In the genomic region with DNA sequence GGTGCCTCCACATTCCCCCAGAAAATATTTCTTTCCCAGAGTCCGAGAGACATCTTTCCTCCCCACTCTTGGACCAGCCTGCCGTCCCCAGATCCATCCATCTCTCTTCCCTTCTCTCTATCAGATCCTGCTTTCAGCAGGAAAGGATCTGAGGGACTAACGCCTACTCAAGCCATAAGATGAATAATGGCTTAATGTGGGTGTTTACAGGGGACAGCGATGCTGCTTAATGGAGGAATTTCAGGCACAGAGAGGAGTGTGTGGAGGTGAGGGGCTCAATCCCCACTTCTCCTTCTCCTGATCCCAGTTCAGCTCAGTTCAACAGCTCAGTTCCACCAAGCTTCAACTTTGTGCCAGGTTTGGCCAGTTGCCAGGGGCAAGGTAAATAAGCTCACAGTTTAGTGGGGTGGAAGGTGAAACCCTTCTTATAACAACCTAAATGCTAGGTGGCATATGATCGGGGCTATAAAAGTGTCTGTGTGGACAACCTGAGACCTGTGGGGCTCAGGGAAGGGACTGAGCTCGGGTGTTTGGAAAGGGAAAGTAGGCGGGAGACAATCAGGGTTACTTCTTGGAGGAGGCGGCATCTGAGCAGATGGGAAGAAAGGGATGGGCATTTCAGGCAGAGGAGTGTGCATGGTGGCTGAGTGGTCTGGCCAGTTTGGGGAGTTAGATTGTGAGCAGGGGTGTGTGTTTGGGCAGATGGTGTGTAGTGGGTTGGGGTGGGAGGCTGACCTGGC, we compare ENCODE assay signal across 18 cellular contexts. TPM values are rescaled to one million over a fixed set of nuclear protein-coding genes. Genes with fewer than 3 reads are reported as not detected.
DNase-seq lines count a peak whose midpoint lies in the region; ATAC-seq and TF ChIP-seq lines count a peak whose summit lies in the region.
"Had no signal": no experiment of that assay in that cellular context is flagged by ENCODE, and none has a peak within 500 bp of the region (broad histone marks: within the 10 kb centered on the region; RNA-seq: fewer than 3 reads in every experiment).

No MANE protein-coding gene starts in this region.

- H3K9me3 ChIP-seq in liver (ENCODE audit: control insufficient read depth in 4 of 4, low read length in 3 of 4) = no peaks in the 10 kb centered on the region
- H3K9me3 ChIP-seq in hepatocyte (ENCODE audit: low read depth) = no peaks in the 10 kb centered on the region
- no peaks in the 10 kb centered on the region for H3K9me3 ChIP-seq in naive thymus-derived CD4-positive, alpha-beta T cell (ENCODE audit: control insufficient read depth in 2 of 3, low read length in 3 of 3)
- H3K9me3 ChIP-seq: BE2C, Caco-2 had no signal

- H3K4me2 ChIP-seq in hepatocyte = no peak overlapping the region

- H3K9ac ChIP-seq in liver (ENCODE audit: low read depth in 1 of 2, low read length in 2 of 2) = no peak overlapping the region

- peak; percentile 16 for DNase-seq in DMS53 (lab: John Stamatoyannopoulos, UW)
- no peak for DNase-seq in DMS53 treated with DMSO at 0.1 percent for 48 hours (lab: John Stamatoyannopoulos, UW; ENCODE audit: unreplicated experiment)
- peak; percentile 78 for DNase-seq in COLO668 (lab: John Stamatoyannopoulos, UW; ENCODE audit: unreplicated experiment)
- peak; percentile 14 for DNase-seq in NCI-H345 treated with DMSO at 0.1 percent for 48 hours (lab: John Stamatoyannopoulos, UW; ENCODE audit: unreplicated experiment)
- DNase-seq in hepatocyte (ENCODE audit: low spot score) = no peak
- DNase-seq in naive thymus-derived CD4-positive, alpha-beta T cell = no peak
- no peak for DNase-seq in islet precursor cell
- DNase-seq: CD4-positive, CD25-positive, alpha-beta regulatory T cell; IMR-90; NCI-H1092 treated with DMSO at 0.1 percent for 48 hours; NCI-H2081 treated with DMSO at 0.1 percent for 48 hours; NCI-H446 had no signal

- no peaks in the 10 kb centered on the region for H4K20me1 ChIP-seq in hepatocyte (ENCODE audit: insufficient read depth, poor library complexity, severe bottlenecking)

- CTCF ChIA-PET in naive thymus-derived CD4-positive, alpha-beta T cell (lab: Charles Lee) = no interaction called here

- peaks cover 59 to 66% (median 64%) of the 10 kb centered on the region in 5 donors for H3K27me3 Mint-ChIP-seq in naive thymus-derived CD4-positive, alpha-beta T cell

- peaks cover 0 to 3% (median 0%) of the 10 kb centered on the region in 4 donors for H3K4me1 ChIP-seq in liver (ENCODE audit: control insufficient read depth in 4 of 4, insufficient read depth in 4 of 4, low read length in 3 of 4)
- no peaks in the 10 kb centered on the region for H3K4me1 ChIP-seq in hepatocyte (ENCODE audit: insufficient read depth)
- H3K4me1 ChIP-seq in naive thymus-derived CD4-positive, alpha-beta T cell (ENCODE audit: control insufficient read depth in 2 of 2, insufficient read depth in 2 of 2, low read length in 2 of 2) = no peaks in the 10 kb centered on the region
- H3K4me1 ChIP-seq: Caco-2 had no signal

- no peak overlapping the region for H2AFZ ChIP-seq in hepatocyte

- H3K27me3 ChIP-seq in liver (ENCODE audit: control insufficient read depth in 4 of 4, insufficient read depth in 4 of 4, low read length in 3 of 4) (peaks cover 2 to 15% (median 9%) of the 10 kb centered on the region in 4 donors), hepatocyte (peaks cover 67% of the 10 kb centered on the region)
- H3K27me3 ChIP-seq in naive thymus-derived CD4-positive, alpha-beta T cell (ENCODE audit: control insufficient read depth in 2 of 2, insufficient read depth in 2 of 2, low read length in 2 of 2) = no peaks in the 10 kb centered on the region
- H3K27me3 ChIP-seq: BE2C had no signal

- TF ChIP-seq CTCF in liver (IDR thresholded peaks at IDR 0.05; ENCODE audit: low read depth, low read length, missing input control) = no peak
- no peak for TF ChIP-seq CTCF in hepatocyte (IDR thresholded peaks at IDR 0.05; ENCODE audit: poor library complexity)

- no peak for ATAC-seq in naive thymus-derived CD4-positive, alpha-beta T cell

- TF ChIP-seq RAD21 in liver (IDR thresholded peaks at IDR 0.05) = no peak

- no peak overlapping the region for H3K4me3 ChIP-seq in liver (ENCODE audit: low read depth in 1 of 3, low read length in 3 of 3)
- H3K4me3 ChIP-seq in hepatocyte = no peak overlapping the region
- no peak overlapping the region for H3K4me3 ChIP-seq in naive thymus-derived CD4-positive, alpha-beta T cell (ENCODE audit: low read length)

- H3K36me3 Mint-ChIP-seq in naive thymus-derived CD4-positive, alpha-beta T cell = peaks cover 0 to 4% (median 0%) of the 10 kb centered on the region in 5 donors

- peaks cover 0 to 9% (median 3%) of the 10 kb centered on the region in 7 donors for H3K4me1 Mint-ChIP-seq in naive thymus-derived CD4-positive, alpha-beta T cell
- H3K4me1 Mint-ChIP-seq: CD4-positive, CD25-positive, alpha-beta regulatory T cell had no signal

- POLR2A ChIA-PET in naive thymus-derived CD4-positive, alpha-beta T cell (lab: Charles Lee) = no interaction called here

- H3K9me3 Mint-ChIP-seq in naive thymus-derived CD4-positive, alpha-beta T cell = no peaks in the 10 kb centered on the region
- H3K9me3 Mint-ChIP-seq: CD4-positive, CD25-positive, alpha-beta regulatory T cell had no signal

- H3K36me3 ChIP-seq in liver (ENCODE audit: control insufficient read depth in 4 of 4, insufficient read depth in 3 of 4, low read depth in 1 of 4, low read length in 3 of 4) (no peaks in the 10 kb centered on the region), hepatocyte (replicated peaks; ENCODE audit: insufficient read depth, low read depth) (no peaks in the 10 kb centered on the region)
- H3K36me3 ChIP-seq in naive thymus-derived CD4-positive, alpha-beta T cell (ENCODE audit: control insufficient read depth in 2 of 3, insufficient read depth in 3 of 3, low read length in 3 of 3) = no peaks in the 10 kb centered on the region
- H3K36me3 ChIP-seq: BE2C had no signal

- intact Hi-C loops in naive thymus-derived CD4-positive, alpha-beta T cell (cut with micrococcal nuclease) = no loop called here

- no peaks in the 10 kb centered on the region for H3K9me2 ChIP-seq in hepatocyte (replicated peaks; ENCODE audit: insufficient read depth)

- no peak overlapping the region for H3K27ac ChIP-seq in liver (ENCODE audit: low read depth in 1 of 2, low read length in 2 of 2)
- H3K27ac ChIP-seq in hepatocyte = no peak overlapping the region
- H3K27ac ChIP-seq in naive thymus-derived CD4-positive, alpha-beta T cell (ENCODE audit: low read depth, low read length) = no peak overlapping the region

- no peaks in the 10 kb centered on the region for H3K79me2 ChIP-seq in hepatocyte

- no peak overlapping the region for H3K27ac Mint-ChIP-seq in naive thymus-derived CD4-positive, alpha-beta T cell
- H3K27ac Mint-ChIP-seq: CD4-positive, CD25-positive, alpha-beta regulatory T cell; H9 had no signal

- 68% methylated on average over 8 of the region's 8 CpGs for whole genome bisulfite sequencing in liver
- WGBS in hepatocyte (ENCODE audit: low lambda C conversion rate, missing lambda C conversion rate) = 76% methylated on average over 8 of the region's 8 CpGs

- no peak overlapping the region for H3K4me3 Mint-ChIP-seq in naive thymus-derived CD4-positive, alpha-beta T cell
- H3K4me3 Mint-ChIP-seq: CD4-positive, CD25-positive, alpha-beta regulatory T cell had no signal

TF ChIP-seq in liver, 16 proteins besides CTCF, POLR2A, EP300 and RAD21:
- TF ChIP-seq EGR1 (IDR thresholded peaks at IDR 0.05; ENCODE audit: low read depth in 2 of 2) (no peak), FOXA2 (IDR thresholded peaks at IDR 0.05) (peak; percentile 8), HNF4A (conservative IDR thresholded peaks at IDR 0.05) (no peak)
- TF ChIP-seq, protein P1, sequence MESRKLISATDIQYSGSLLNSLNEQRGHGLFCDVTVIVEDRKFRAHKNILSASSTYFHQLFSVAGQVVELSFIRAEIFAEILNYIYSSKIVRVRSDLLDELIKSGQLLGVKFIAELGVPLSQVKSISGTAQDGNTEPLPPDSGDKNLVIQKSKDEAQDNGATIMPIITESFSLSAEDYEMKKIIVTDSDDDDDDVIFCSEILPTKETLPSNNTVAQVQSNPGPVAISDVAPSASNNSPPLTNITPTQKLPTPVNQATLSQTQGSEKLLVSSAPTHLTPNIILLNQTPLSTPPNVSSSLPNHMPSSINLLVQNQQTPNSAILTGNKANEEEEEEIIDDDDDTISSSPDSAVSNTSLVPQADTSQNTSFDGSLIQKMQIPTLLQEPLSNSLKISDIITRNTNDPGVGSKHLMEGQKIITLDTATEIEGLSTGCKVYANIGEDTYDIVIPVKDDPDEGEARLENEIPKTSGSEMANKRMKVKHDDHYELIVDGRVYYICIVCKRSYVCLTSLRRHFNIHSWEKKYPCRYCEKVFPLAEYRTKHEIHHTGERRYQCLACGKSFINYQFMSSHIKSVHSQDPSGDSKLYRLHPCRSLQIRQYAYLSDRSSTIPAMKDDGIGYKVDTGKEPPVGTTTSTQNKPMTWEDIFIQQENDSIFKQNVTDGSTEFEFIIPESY (IDR thresholded peaks at IDR 0.05) = no peak

RNA-seq across cellular contexts. Expression of a gene that starts 55.8 kb away (rescaled TPM):
- total RNA-seq in liver (not detected), hepatocyte (not detected in 2 replicates)
- polyA plus RNA-seq in liver (under 1 TPM in 1 of 2 donors, not detected in 1; 0.02 TPM), hepatocyte (0.15 TPM in 1 of 2 replicates, not detected in the other)
- not detected for total RNA-seq in naive thymus-derived CD4-positive, alpha-beta T cell
- polyA plus RNA-seq in naive thymus-derived CD4-positive, alpha-beta T cell = not detected
- total RNA-seq: CD4-positive, CD25-positive, alpha-beta regulatory T cell; H9; HT1080; IMR-90; T-helper 1 cell treated with Interleukin-12 subunit alpha and Interleukin-12 subunit beta and Interleukin-4 antibody, amounts not matched to agents 30 ng/mL and 1 ng/mL, for 36 hours had no signal
- polyA plus RNA-seq: CD4-positive, CD25-positive, alpha-beta regulatory T cell; IMR-90 had no signal

Comparison
In these comparisons a context has a peak if more than half of its experiments do, and no peak if none do; other contexts are left out.
1. DNase-seq: peak in DMS53 (single experiment), COLO668 (single experiment) and NCI-H345 treated with DMSO at 0.1 percent for 48 hours (single experiment); none in DMS53 treated with DMSO at 0.1 percent for 48 hours (single experiment), hepatocyte (single experiment), naive thymus-derived CD4-positive, alpha-beta T cell (0 of 9) and islet precursor cell (single experiment).